7 cellular contexts compared by ENCODE assay signal in genomic region chr9:134428559-134428958, GRCh38.
"Had no signal": no experiment of that assay in that cellular context is flagged by ENCODE, and none has a peak within 500 bp of the region (broad histone marks: within the 10 kb centered on the region; RNA-seq: fewer than 3 reads in every experiment).

No MANE protein-coding gene starts in this region.

- ATAC-seq: K562 had no signal

- H3K27ac ChIP-seq: GM23248 had no signal

- DNase-seq: GM23248, GOT3, H7, HCEC 1CT, IMR-90, KG1 had no signal

- H3K4me3 ChIP-seq: GM23248, K562 had no signal

- H3K9ac ChIP-seq: GM23248 had no signal
